ENCODE assay signal across 8 cellular contexts in the genomic region with DNA sequence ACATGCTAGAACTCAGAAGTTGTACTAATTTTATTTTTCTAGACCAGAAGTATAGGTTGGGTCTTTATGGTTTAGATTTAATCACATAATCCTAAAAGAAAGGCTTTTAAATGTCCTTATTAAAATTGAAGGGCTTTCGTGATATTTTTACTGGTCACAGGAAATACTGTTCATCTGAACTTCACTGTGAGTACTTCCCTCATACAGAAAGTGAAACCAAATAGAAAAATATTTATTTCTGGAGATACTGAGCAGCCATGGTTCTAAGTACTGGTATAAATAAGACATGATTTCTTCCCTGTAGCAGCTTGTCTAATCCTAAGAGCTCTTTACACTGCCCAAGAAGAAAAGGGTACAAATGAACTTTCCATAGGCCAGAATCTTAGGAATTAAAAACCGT. TPM values are rescaled to one million over a fixed set of nuclear protein-coding genes. Genes with fewer than 3 reads are reported as not detected.
A peak's percentile ranks its signal among the peaks of the same experiment; 100 is the strongest.
DNase-seq lines count a peak whose midpoint lies in the region; ATAC-seq and TF ChIP-seq lines count a peak whose summit lies in the region.

No MANE protein-coding gene starts in this region.

- peaks cover 17% of the 10 kb centered on the region for H3K4me1 Mint-ChIP-seq in neural progenitor cell

- peak overlapping the region; percentile 80 for H3K4me2 ChIP-seq in neural progenitor cell

- H3K27me3 ChIP-seq in Panc1 (ENCODE audit: control insufficient read depth, insufficient read depth, low read length) (no peaks in the 10 kb centered on the region), neural progenitor cell (peaks cover 10% of the 10 kb centered on the region)

- no TSS peak for BruUV-seq in Panc1 (replicated peaks; lab: Mats Ljungman, UMichigan)

- H3K9me3 ChIP-seq in Panc1 (ENCODE audit: control insufficient read depth, insufficient read depth, low read depth, low read length) (no peaks in the 10 kb centered on the region), neural progenitor cell (ENCODE audit: low read depth) (no peaks in the 10 kb centered on the region)

- peaks cover 6% of the 10 kb centered on the region for H3K36me3 Mint-ChIP-seq in neural progenitor cell

- H3K9me3 Mint-ChIP-seq in neural progenitor cell = no peaks in the 10 kb centered on the region

- peaks cover 64% of the 10 kb centered on the region for H4K20me1 ChIP-seq in neural progenitor cell (ENCODE audit: low read depth)

- H3F3A ChIP-seq in neural progenitor cell (ENCODE audit: low read depth) = peaks cover 11% of the 10 kb centered on the region

- POLR2A ChIA-PET in Panc1 (lab: Charles Lee) = no interaction called here

- no peak overlapping the region for H3K27ac Mint-ChIP-seq in neural progenitor cell

- H3K36me3 ChIP-seq in Panc1 (ENCODE audit: control insufficient read depth, insufficient read depth, low read length) = no peaks in the 10 kb centered on the region
- H3K36me3 ChIP-seq in neural progenitor cell = no peaks in the 10 kb centered on the region

- TF ChIP-seq CTCF in Panc1 (IDR thresholded peaks at IDR 0.05) = no peak
- no peak for TF ChIP-seq CTCF in neural progenitor cell (IDR thresholded peaks at IDR 0.05)

- in situ Hi-C loops in Panc1 (cut with HindIII; ENCODE audit: low pct_unique_long_range_greater_than_20kb, low sequenced_read_pairs) = no loop called here

- H3K4me1 ChIP-seq in Panc1 (ENCODE audit: control insufficient read depth, insufficient read depth, low read length) (peaks cover 13% of the 10 kb centered on the region), neural progenitor cell (peaks cover 26% of the 10 kb centered on the region)

- H3K27ac ChIP-seq in Panc1 (ENCODE audit: low read length) (peak overlapping the region; percentile 44; the same call in 1 of the 2 replicates), neural progenitor cell (no peak overlapping the region)

- H3K4me3 Mint-ChIP-seq in neural progenitor cell = no peak overlapping the region

- CTCF ChIA-PET in Panc1 (lab: Charles Lee) = no interaction called here

- peak; percentile 44 for ATAC-seq in GM21723 (IDR thresholded peaks at IDR 0.05; ENCODE audit: unreplicated experiment)
- no peak for ATAC-seq in Panc1

- peak; percentile 46 for DNase-seq in COLO829 (ENCODE audit: low spot score)
- no peak for DNase-seq in Panc1 (ENCODE audit: low read depth, low spot score)
- DNase-seq in dermis microvascular lymphatic vessel endothelial cell (ENCODE audit: low read depth in 2 of 2) = peak; percentile 17 to 33
- DNase-seq in neural progenitor cell (ENCODE audit: low spot score) = no peak
- no peak for DNase-seq in midbrain (lab: John Stamatoyannopoulos, UW)
- DNase-seq in A172 (ENCODE audit: low spot score) = no peak
- no peak for DNase-seq in stimulated activated CD4-positive, alpha-beta T cell treated with anti-CD3 and anti-CD28 coated beads, Interleukin-1b, Interleukin-23, amount 100 ng/mL, for 48 hours

- H2AFZ ChIP-seq in neural progenitor cell (replicated peaks) = no peak overlapping the region

- intact Hi-C loops in Panc1 (cut with micrococcal nuclease; ENCODE audit: unreplicated experiment) = no loop called here

- H3K79me2 ChIP-seq in neural progenitor cell (ENCODE audit: low read depth) = peaks cover 65% of the 10 kb centered on the region

- H3K9ac ChIP-seq in neural progenitor cell = no peak overlapping the region

- H3K27me3 Mint-ChIP-seq in neural progenitor cell (ENCODE audit: insufficient read depth, low read depth) = peaks cover 5% of the 10 kb centered on the region

- H3K4me3 ChIP-seq in Panc1 (ENCODE audit: low read depth in 2 of 2, low read length in 2 of 2) = peak overlapping the region in 1 of 2 experiments; percentile 66; a peak in 2 of 4 replicates
- H3K4me3 ChIP-seq in neural progenitor cell = no peak overlapping the region

RNA-seq across cellular contexts. Expression of a gene that starts 2.0 kb away (rescaled TPM):
- total RNA-seq in Panc1 (2021; ENCODE audit: unreplicated experiment) (11.0 TPM), dermis microvascular lymphatic vessel endothelial cell (108 and 168 TPM in 2 replicates), neural progenitor cell (ENCODE audit: low replicate concordance) (25.2 and 26.1 TPM in 2 replicates)
- polyA plus RNA-seq in Panc1 (2012; ENCODE audit: insufficient read length) = 6.5 TPM
- total RNA-seq in A172 (2014; rRNA removed; shearing (Covaris generic)) = 11.6 and 16.5 TPM in 2 replicates

Comparison
In these comparisons a context has a peak if more than half of its experiments do, and no peak if none do; other contexts are left out.
1. DNase-seq: peak in COLO829 (single experiment) and dermis microvascular lymphatic vessel endothelial cell (2 of 2); none in Panc1 (single experiment), neural progenitor cell (single experiment), midbrain (single experiment), A172 (single experiment) and stimulated activated CD4-positive, alpha-beta T cell treated with anti-CD3 and anti-CD28 coated beads, Interleukin-1b, Interleukin-23, amount 100 ng/mL, for 48 hours (single experiment).